Comparison of ENCODE assay signal across 3 cellular contexts in genomic region chr7:5973580-5973979, GRCh38. TPM values are rescaled to one million over a fixed set of nuclear protein-coding genes. Genes with fewer than 3 reads are reported as not detected.
"Had no signal": no experiment of that assay in that cellular context is flagged by ENCODE, and none has a peak within 500 bp of the region (broad histone marks: within the 10 kb centered on the region; RNA-seq: fewer than 3 reads in every experiment).

No MANE protein-coding gene starts in this region.

RNA-seq across cellular contexts. Expression of gene RSPH10B, which starts 3.1 kb away (rescaled TPM):
- total RNA-seq: GM23248, H4, H7 had no signal
- polyA plus RNA-seq: GM23248 had no signal

RNA-seq across cellular contexts. Expression of gene ANKRD61, which starts 57.6 kb away (rescaled TPM):
- total RNA-seq: GM23248 had no signal
